Comparison of ENCODE assay signal across 23 cellular contexts in genomic region chr12:130987151-130987931, GRCh38. TPM values are rescaled to one million over a fixed set of nuclear protein-coding genes. Genes with fewer than 3 reads are reported as not detected.
"Had no signal": no experiment of that assay in that cellular context is flagged by ENCODE, and none has a peak within 500 bp of the region (broad histone marks: within the 10 kb centered on the region; RNA-seq: fewer than 3 reads in every experiment).

No MANE protein-coding gene starts in this region.

- H3K27me3 ChIP-seq: brain microvascular endothelial cell, esophagus muscularis mucosa, gastroesophageal sphincter, left lung had no signal

- H3K36me3 ChIP-seq: brain microvascular endothelial cell had no signal

- H3K27ac ChIP-seq: brain microvascular endothelial cell, esophagus muscularis mucosa, gastroesophageal sphincter, left lung, stomach had no signal

- H3K4me1 ChIP-seq: gastroesophageal sphincter, left lung had no signal

- ATAC-seq: activated CD8-positive, alpha-beta T cell treated with anti-CD3 and anti-CD28 coated beads for 36 hours; gastroesophageal sphincter; left lung; stimulated activated effector memory CD8-positive, alpha-beta T cell treated with anti-CD3 and anti-CD28 coated beads, Interleukin-12 subunit alpha, Interleukin-12 subunit beta, amount 100 ng/mL, for 72 hours; WTC11 had no signal

- H3K4me3 ChIP-seq: esophagus muscularis mucosa, gastroesophageal sphincter, left lung, stomach had no signal

- DNase-seq: activated CD4-positive, alpha-beta T cell treated with anti-CD3 and anti-CD28 coated beads for 4 hours; activated CD8-positive, alpha-beta T cell treated with anti-CD3 and anti-CD28 coated beads for 36 hours; activated effector memory CD4-positive, alpha-beta T cell treated with Interleukin-2 at 50 U/mL for 16 hours; activated naive CD4-positive, alpha-beta T cell treated with anti-CD3 and anti-CD28 coated beads, Interleukin-2, amount 10 ng/mL, durations not matched to agents 7 days and 5 days; activated T-cell treated with anti-CD3 and anti-CD28 coated beads, Interleukin-2, amount 50 U/mL, for 48 hours; aorta; brain microvascular endothelial cell; cortex of kidney; effector CD4-positive, alpha-beta T cell; hippocampal formation; kidney; left lung; midbrain; nephron progenitor cell; nucleus accumbens; stimulated activated CD4-positive, alpha-beta T cell treated with anti-CD3 and anti-CD28 coated beads, Interleukin-4, amount 100 ng/mL, for 24 hours; stomach; trophoblast cell had no signal

- H3K9me3 ChIP-seq: esophagus muscularis mucosa, gastroesophageal sphincter, left lung, stomach had no signal

RNA-seq across cellular contexts. Expression of gene ADGRD1, which starts 33.6 kb away (rescaled TPM):
- total RNA-seq: endothelial cell of umbilical vein had no signal
